In the genomic region with DNA sequence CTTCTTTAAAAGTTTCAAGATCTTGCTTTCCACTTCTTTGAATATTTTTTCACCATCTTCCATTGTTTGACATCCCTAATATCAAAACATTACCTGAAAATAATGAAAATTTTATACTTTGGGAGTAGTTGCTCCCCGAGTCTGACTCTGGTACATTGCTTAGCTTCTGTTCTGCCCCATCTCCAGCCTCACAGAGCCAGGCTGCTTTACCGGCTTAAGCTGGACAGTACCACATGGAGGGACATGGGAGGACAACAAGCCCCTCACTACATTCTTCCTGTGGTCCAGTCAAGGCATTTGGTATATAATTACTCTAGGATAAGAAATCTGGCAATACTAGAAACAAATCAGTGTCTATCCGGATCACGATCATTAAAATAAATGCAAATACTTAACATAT, we compare ENCODE assay signal across 9 cellular contexts.
A peak's percentile ranks its signal among the peaks of the same experiment; 100 is the strongest.
DNase-seq lines count a peak whose midpoint lies in the region; FAIRE-seq and TF ChIP-seq lines count a peak whose summit lies in the region.
"Had no signal": no experiment of that assay in that cellular context is flagged by ENCODE, and none has a peak within 500 bp of the region (broad histone marks: within the 10 kb centered on the region; RNA-seq: fewer than 3 reads in every experiment).

No MANE protein-coding gene starts in this region.

- H3K4me3 ChIP-seq in kidney (ENCODE audit: low read length in 2 of 2): no peak overlapping the region
- H3K4me3 ChIP-seq in tibial nerve: no peak overlapping the region
- H3K4me3 ChIP-seq: GM23338 had no signal

- TF ChIP-seq POLR2A in GM12892 (IDR thresholded peaks at IDR 0.05; ENCODE audit: low read depth, low read length): no peak
- no peak for TF ChIP-seq POLR2A in tibial nerve (IDR thresholded peaks at IDR 0.05)

- no peak for TF ChIP-seq EP300 in tibial nerve (IDR thresholded peaks at IDR 0.05)

- H3K27me3 ChIP-seq in tibial nerve: no peaks in the 10 kb centered on the region

- WGBS in tibial nerve, 2 donors: 67 to 74% methylated on average over 4 of the region's 4 CpGs

- H3K4me1 ChIP-seq in kidney (ENCODE audit: control insufficient read depth in 1 of 2, insufficient read depth in 1 of 2, low read depth in 1 of 2, low read length in 2 of 2) (no peaks in the 10 kb centered on the region), tibial nerve (peaks cover 0 to 6% (median 1%) of the 10 kb centered on the region in 4 donors)

- no peaks in the 10 kb centered on the region for H3K36me3 ChIP-seq in kidney (ENCODE audit: control insufficient read depth in 1 of 2, insufficient read depth in 2 of 2, low read length in 2 of 2)
- no peaks in the 10 kb centered on the region for H3K36me3 ChIP-seq in tibial nerve

- H3K9me3 ChIP-seq in kidney (ENCODE audit: control insufficient read depth in 1 of 2, low read length in 2 of 2) (no peaks in the 10 kb centered on the region), tibial nerve (no peaks in the 10 kb centered on the region)
- H3K9me3 ChIP-seq: Caco-2 had no signal

- intact Hi-C loops in kidney (cut with DNase I): no loop called here

- FAIRE-seq in GM12892 (lab: Jason Lieb, UNC): no peak
- FAIRE-seq in kidney (lab: Jason Lieb, UNC): no peak

- H3K9ac ChIP-seq in kidney (ENCODE audit: low read length in 2 of 2): no peak overlapping the region

- TF ChIP-seq CTCF in kidney (IDR thresholded peaks at IDR 0.05; ENCODE audit: borderline replicate concordance, extremely low read depth, insufficient read depth) (no peak), tibial nerve (IDR thresholded peaks at IDR 0.05) (no peak)

- DNase-seq in caudate nucleus (lab: John Stamatoyannopoulos, UW) (peak in 7 of 61 donors; percentile 1 to 9 (median 3)), globus pallidus (ENCODE audit: low spot score) (peak; percentile 73), substantia nigra (lab: John Stamatoyannopoulos, UW) (peak in 4 of 49 donors; percentile 6 to 17 (median 15)), GM12892 (ENCODE audit: insufficient read length) (no peak), kidney (no peak), tibial nerve (ENCODE audit: low spot score in 2 of 2) (no peak)

- peak overlapping the region; percentile 53 for H3K27ac ChIP-seq in caudate nucleus (ENCODE audit: low read depth, low read length)
- peak overlapping the region; percentile 88 for H3K27ac ChIP-seq in substantia nigra (ENCODE audit: low read depth, low read length, poor library complexity, severe bottlenecking)
- no peak overlapping the region for H3K27ac ChIP-seq in kidney (ENCODE audit: low read depth in 2 of 2, low read length in 2 of 2)
- H3K27ac ChIP-seq in tibial nerve: peak overlapping the region in 2 of 4 donors; percentile 45 to 51
- H3K27ac ChIP-seq: C4-2B had no signal

Comparison
In these comparisons a context has a peak if more than half of its experiments do, and no peak if none do; other contexts are left out.
1. H3K27ac ChIP-seq: peak in caudate nucleus (single experiment) and substantia nigra (single experiment); none in kidney (0 of 2).